ENCODE assay signal across 7 cellular contexts in genomic region chr1:109879371-109879770, GRCh38. TPM values are rescaled to one million over a fixed set of nuclear protein-coding genes. Genes with fewer than 3 reads are reported as not detected.
DNase-seq lines count a peak whose midpoint lies in the region; ATAC-seq and TF ChIP-seq lines count a peak whose summit lies in the region.
"Not testable (repeated sequence)": the region's sequence is repeated elsewhere in the genome, so short reads cannot be mapped to it uniquely, and the experiment has no call there.

No MANE protein-coding gene starts in this region.

- not testable (repeated sequence) for H2AK5ac ChIP-seq in trophoblast cell (ENCODE audit: low read length)

- not testable (repeated sequence) for H3K4me1 ChIP-seq in Karpas-422 (ENCODE audit: low read length)
- peaks cover 27 to 36% of the 10 kb centered on the region in 2 experiments for H3K4me1 ChIP-seq in trophoblast cell (ENCODE audit: control insufficient read depth in 1 of 2, insufficient read depth in 2 of 2, low read length in 2 of 2)

- no CpG with 5 or more reads among the region's 6 CpGs for WGBS in trophoblast cell (ENCODE audit: extremely low coverage, insufficient coverage, insufficient read length)

- H3K79me1 ChIP-seq in trophoblast cell (ENCODE audit: low read length) = peaks cover 18% of the 10 kb centered on the region

- not testable (repeated sequence) for H2BK120ac ChIP-seq in trophoblast cell (ENCODE audit: insufficient read depth, low read length, poor library complexity)

- ATAC-seq in activated T-helper 17 cell treated with anti-CD3 and anti-CD28 coated beads, Interleukin-2, amount 50 U/mL, for 72 hours (replicated peaks); stimulated activated naive B cell treated with anti-CD40 and anti-IgM and Interleukin-4, amounts not matched to agents 10 μg/mL and 1 μg/mL and 100 μg/mL, for 72 hours (replicated peaks): not testable (repeated sequence)

- not testable (repeated sequence) for H3K18ac ChIP-seq in trophoblast cell (ENCODE audit: low read length)

- H3K9me2 ChIP-seq in Karpas-422 (replicated peaks; ENCODE audit: insufficient read depth, low read length) = not testable (repeated sequence)

- not testable (repeated sequence) for H2BK12ac ChIP-seq in trophoblast cell (ENCODE audit: low read length)

- not testable (repeated sequence) for H3K36me3 Mint-ChIP-seq in activated T-helper 17 cell treated with anti-CD3 and anti-CD28 coated beads, Interleukin-2, amount 50 U/mL, for 72 hours (ENCODE audit: low read depth); nephron (ENCODE audit: low read depth); stimulated activated naive B cell treated with anti-CD40 and anti-IgM and Interleukin-4, amounts not matched to agents 10 μg/mL and 1 μg/mL and 100 μg/mL, for 72 hours

- not testable (repeated sequence) for TF ChIP-seq CTCF in dorsolateral prefrontal cortex (IDR thresholded peaks at IDR 0.05 in 54 of 56, conservative IDR thresholded peaks at IDR 0.05 in 2 of 56; ENCODE audit: low read depth in 1 of 56, partially characterized antibody in 56 of 56); nephron (IDR thresholded peaks at IDR 0.05; ENCODE audit: unreplicated experiment in 3 of 3)

- not testable (repeated sequence) for H3K27me3 Mint-ChIP-seq in activated T-helper 17 cell treated with anti-CD3 and anti-CD28 coated beads, Interleukin-2, amount 50 U/mL, for 72 hours; nephron (ENCODE audit: low read depth)
- H3K27me3 Mint-ChIP-seq in stimulated activated naive B cell treated with anti-CD40 and anti-IgM and Interleukin-4, amounts not matched to agents 10 μg/mL and 1 μg/mL and 100 μg/mL, for 72 hours = peaks cover 3 to 11% of the 10 kb centered on the region in 2 donors

- not testable (repeated sequence) for H3K4ac ChIP-seq in trophoblast cell (ENCODE audit: low read depth, low read length)

- H3K36me3 ChIP-seq in Karpas-422 (ENCODE audit: insufficient read depth, low read length); trophoblast cell (ENCODE audit: control insufficient read depth in 1 of 2, insufficient read depth in 2 of 2, low read length in 2 of 2): not testable (repeated sequence)

- intact Hi-C loops in dorsolateral prefrontal cortex (cut with DNase I) = loop anchor here in 1 of 2 donors (5.0 to 10.0 kb wide), 2 partner anchors 33 to 105 kb away; partner anchors contain the start of genes AHCYL1 and CSF1

- not testable (repeated sequence) for H3K9me3 Mint-ChIP-seq in activated T-helper 17 cell treated with anti-CD3 and anti-CD28 coated beads, Interleukin-2, amount 50 U/mL, for 72 hours; nephron; stimulated activated naive B cell treated with anti-CD40 and anti-IgM and Interleukin-4, amounts not matched to agents 10 μg/mL and 1 μg/mL and 100 μg/mL, for 72 hours

- peaks cover 14% of the 10 kb centered on the region for H3K4me1 Mint-ChIP-seq in activated T-helper 17 cell treated with anti-CD3 and anti-CD28 coated beads, Interleukin-2, amount 50 U/mL, for 72 hours
- H3K4me1 Mint-ChIP-seq in nephron = peaks cover 80% of the 10 kb centered on the region
- peaks cover 66 to 71% of the 10 kb centered on the region in 2 donors for H3K4me1 Mint-ChIP-seq in stimulated activated naive B cell treated with anti-CD40 and anti-IgM and Interleukin-4, amounts not matched to agents 10 μg/mL and 1 μg/mL and 100 μg/mL, for 72 hours

- not testable (repeated sequence) for H4K12ac ChIP-seq in trophoblast cell (ENCODE audit: low read depth, low read length)

- not testable (repeated sequence) for H4K20me1 ChIP-seq in Karpas-422 (ENCODE audit: insufficient read depth, low read depth, low read length)

- H3K79me2 ChIP-seq in Karpas-422 (ENCODE audit: low read length); trophoblast cell (ENCODE audit: control insufficient read depth, insufficient read depth, low read length, poor library complexity): not testable (repeated sequence)

- H4K91ac ChIP-seq in trophoblast cell (ENCODE audit: low read depth, low read length) = peak overlapping the region; percentile 82

- not testable (repeated sequence) for H2AFZ ChIP-seq in Karpas-422 (ENCODE audit: low read length); trophoblast cell (ENCODE audit: insufficient read depth, low read length, poor library complexity)

- peak overlapping the region; percentile 18 for H2BK5ac ChIP-seq in trophoblast cell (ENCODE audit: low read depth, low read length, poor library complexity)

- H3K4me3 ChIP-seq in Karpas-422 (ENCODE audit: low read length); dorsolateral prefrontal cortex; trophoblast cell (ENCODE audit: low read depth, low read length): not testable (repeated sequence)

- H3K27ac Mint-ChIP-seq in activated T-helper 17 cell treated with anti-CD3 and anti-CD28 coated beads, Interleukin-2, amount 50 U/mL, for 72 hours = peak overlapping the region; percentile 2
- H3K27ac Mint-ChIP-seq in nephron = peak overlapping the region in 2 of 3 experiments; percentile 77 to 82
- peak overlapping the region; percentile 3 for H3K27ac Mint-ChIP-seq in stimulated activated naive B cell treated with anti-CD40 and anti-IgM and Interleukin-4, amounts not matched to agents 10 μg/mL and 1 μg/mL and 100 μg/mL, for 72 hours

- H3K9ac ChIP-seq in Karpas-422 (ENCODE audit: low read length); trophoblast cell (ENCODE audit: low read length): not testable (repeated sequence)

- not testable (repeated sequence) for H3K27ac ChIP-seq in Karpas-422 (ENCODE audit: low read length)
- H3K27ac ChIP-seq in dorsolateral prefrontal cortex (peak overlapping the region in 32 of 59 donors; percentile 1 to 99 (median 90)), trophoblast cell (ENCODE audit: low read depth, low read length) (peak overlapping the region; percentile 13)

- H3K14ac ChIP-seq in trophoblast cell (ENCODE audit: low read length) = not testable (repeated sequence)

- not testable (repeated sequence) for H3K23ac ChIP-seq in trophoblast cell (ENCODE audit: low read length)

- not testable (repeated sequence) for H3K4me2 ChIP-seq in Karpas-422 (ENCODE audit: low read depth, low read length, poor library complexity, severe bottlenecking); trophoblast cell (ENCODE audit: low read length)

- DNase-seq in EH (ENCODE audit: low read depth) = peak; percentile 55
- DNase-seq in Karpas-422 = peak; percentile 15
- DNase-seq in dorsolateral prefrontal cortex; stimulated activated naive B cell treated with anti-CD40 and anti-IgM and Interleukin-4, amounts not matched to agents 10 μg/mL and 1 μg/mL and 100 μg/mL, for 72 hours: not testable (repeated sequence)
- peak; percentile 85 to 93 for DNase-seq in trophoblast cell

- H4K8ac ChIP-seq in trophoblast cell (ENCODE audit: low read depth, low read length) = not testable (repeated sequence)

- not testable (repeated sequence) for H3K9me3 ChIP-seq in Karpas-422 (ENCODE audit: low read length); trophoblast cell (ENCODE audit: insufficient read depth, low read depth, low read length)

- H3K4me3 Mint-ChIP-seq in activated T-helper 17 cell treated with anti-CD3 and anti-CD28 coated beads, Interleukin-2, amount 50 U/mL, for 72 hours; nephron; stimulated activated naive B cell treated with anti-CD40 and anti-IgM and Interleukin-4, amounts not matched to agents 10 μg/mL and 1 μg/mL and 100 μg/mL, for 72 hours: not testable (repeated sequence)

- not testable (repeated sequence) for H3K27me3 ChIP-seq in Karpas-422 (ENCODE audit: low read length); dorsolateral prefrontal cortex; trophoblast cell (ENCODE audit: insufficient read depth, low read length)

RNA-seq across cellular contexts. Expression of gene CSF1, which starts 31.3 kb away (rescaled TPM):
- 0.07 and 0.29 TPM in 2 replicates for total RNA-seq in Karpas-422 (2014; rRNA removed; shearing (Covaris generic); ENCODE audit: low replicate concordance)
- 10 to 100 TPM; 46.8 to 95.4 TPM for total RNA-seq in activated T-helper 17 cell treated with anti-CD3 and anti-CD28 coated beads, Interleukin-2, amount 50 U/mL, for 72 hours
- total RNA-seq in dorsolateral prefrontal cortex = 10 to 100 TPM in 117 of 120 experiments, 1 to 10 TPM in 3; 8.9 to 51.5 (median 20.8) TPM
- polyA plus RNA-seq in trophoblast cell (2013) = 10.4 and 10.7 TPM in 2 replicates

Comparison
In these comparisons a context has a peak if more than half of its experiments do, and no peak if none do; other contexts are left out.
1. H3K27ac Mint-ChIP-seq: peak in every context shown above with its lines; median percentile 80 in nephron; 3 in stimulated activated naive B cell treated with anti-CD40 and anti-IgM and Interleukin-4, amounts not matched to agents 10 μg/mL and 1 μg/mL and 100 μg/mL, for 72 hours; 2 in activated T-helper 17 cell treated with anti-CD3 and anti-CD28 coated beads, Interleukin-2, amount 50 U/mL, for 72 hours.